ENCODE assay signal across 8 cellular contexts in genomic region chr10:34994565-34995142, GRCh38.
DNase-seq lines count a peak whose midpoint lies in the region; ATAC-seq and TF ChIP-seq lines count a peak whose summit lies in the region.

No MANE protein-coding gene starts in this region.

- peaks cover 23% of the 10 kb centered on the region for H3K4me1 Mint-ChIP-seq in WTC11

- intact Hi-C loops in A673 (cut with micrococcal nuclease; ENCODE audit: unreplicated experiment) = loop anchor here (10.0 kb wide), 3 partner anchors 220 to 1880 kb away; no protein-coding TSS in a partner anchor

- POLR2A ChIA-PET in A673 (lab: Charles Lee; ENCODE audit: low non-redundant PET) = no interaction called here
- POLR2A ChIA-PET in WTC11 (lab: Charles Lee) = interaction anchor here (0.6 kb wide), 1 partner anchor 134 kb away, joined by 3 read pairs; no protein-coding TSS in a partner anchor

- H3K4me3 Mint-ChIP-seq in WTC11 = no peak overlapping the region

- TF ChIP-seq RAD21 in liver (IDR thresholded peaks at IDR 0.05) = peak; percentile 84 to 85

- TF ChIP-seq CTCF in A673 (conservative IDR thresholded peaks at IDR 0.05; ENCODE audit: low read depth, low read length) (peak; percentile 80), WTC11 (IDR thresholded peaks at IDR 0.05) (peak; percentile 54), liver (IDR thresholded peaks at IDR 0.05; ENCODE audit: low read depth, low read length, missing input control) (peak; percentile 53)

- no peaks in the 10 kb centered on the region for H3K4me1 ChIP-seq in A673 (ENCODE audit: insufficient read depth, low read length, poor library complexity, severe bottlenecking)
- peaks cover 0 to 2% (median 0%) of the 10 kb centered on the region in 4 donors for H3K4me1 ChIP-seq in liver (ENCODE audit: control insufficient read depth in 4 of 4, insufficient read depth in 4 of 4, low read length in 3 of 4)

- H3K36me3 ChIP-seq in A673 (ENCODE audit: insufficient read depth, low read length, poor library complexity, severe bottlenecking) (no peaks in the 10 kb centered on the region), liver (ENCODE audit: control insufficient read depth in 4 of 4, insufficient read depth in 3 of 4, low read depth in 1 of 4, low read length in 3 of 4) (no peaks in the 10 kb centered on the region)

- H3K9me3 Mint-ChIP-seq in WTC11 = no peaks in the 10 kb centered on the region

- H3K27ac Mint-ChIP-seq in WTC11 = peak overlapping the region; percentile 16; the same call in 1 of the 2 replicates

- DNase-seq in A673 (ENCODE audit: low spot score) (peak; percentile 77), NCI-H1694 (lab: John Stamatoyannopoulos, UW) (peak; percentile 81), WTC11 (ENCODE audit: low spot score) (peak; percentile 74), caudate nucleus (lab: John Stamatoyannopoulos, UW) (peak in 40 of 61 donors; percentile 1 to 71 (median 17))
- peak; percentile 25 for DNase-seq in stimulated activated CD8-positive, alpha-beta memory T cell treated with anti-CD3 and anti-CD28 coated beads, Interleukin-12 subunit alpha, Interleukin-12 subunit beta, amount 100 ng/mL, for 1 hour (ENCODE audit: low read depth)

- no peaks in the 10 kb centered on the region for H3K36me3 Mint-ChIP-seq in WTC11

- H3K9ac ChIP-seq in liver (ENCODE audit: low read depth in 1 of 2, low read length in 2 of 2) = no peak overlapping the region

- no peaks in the 10 kb centered on the region for H3K27me3 ChIP-seq in A673 (replicated peaks; ENCODE audit: insufficient read depth, low read depth, low read length, poor library complexity)
- H3K27me3 ChIP-seq in liver (ENCODE audit: control insufficient read depth in 4 of 4, insufficient read depth in 4 of 4, low read length in 3 of 4) = no peaks in the 10 kb centered on the region

- H3K4me3 ChIP-seq in A673 (ENCODE audit: low read depth, low read length, poor library complexity, severe bottlenecking) (no peak overlapping the region), liver (ENCODE audit: low read depth in 1 of 3, low read length in 3 of 3) (no peak overlapping the region)

- CTCF ChIA-PET in A673 (lab: Charles Lee) = interaction anchor here (0.5 to 1.4 kb wide), 9 partner anchors 9 to 1886 kb away, joined by 3 to 6 read pairs (median 4); no protein-coding TSS in a partner anchor
- CTCF ChIA-PET in WTC11 (lab: Charles Lee) = interaction anchor here (0.6 to 3.8 kb wide), 53 partner anchors 9 to 356 kb away, joined by 3 to 66 read pairs (median 5); partner anchors contain the start of genes CREM, CUL2 and PARD3

- 21% methylated on average over 7 of the region's 7 CpGs for WGBS in liver

- H3K9me3 ChIP-seq in A673 (ENCODE audit: low read depth, low read length, poor library complexity, severe bottlenecking) (no peaks in the 10 kb centered on the region), liver (ENCODE audit: control insufficient read depth in 4 of 4, low read length in 3 of 4) (no peaks in the 10 kb centered on the region)

- BruUV-seq in A673 (replicated peaks; lab: Mats Ljungman, UMichigan) = no TSS peak

- no peak overlapping the region for H3K27ac ChIP-seq in A673 (ENCODE audit: low read depth, low read length, poor library complexity, severe bottlenecking)
- no peak overlapping the region for H3K27ac ChIP-seq in caudate nucleus (ENCODE audit: low read depth, low read length)
- H3K27ac ChIP-seq in liver (ENCODE audit: low read depth in 1 of 2, low read length in 2 of 2) = no peak overlapping the region

- peaks cover 2% of the 10 kb centered on the region for H3K27me3 Mint-ChIP-seq in WTC11 (ENCODE audit: low read depth)

- peak; percentile 95 for ATAC-seq in GM18502 (IDR thresholded peaks at IDR 0.05; ENCODE audit: poor library complexity, unreplicated experiment)
- ATAC-seq in HG02870 (IDR thresholded peaks at IDR 0.05; ENCODE audit: unreplicated experiment) = peak; percentile 96
- ATAC-seq in WTC11 = peak; percentile 87

TF ChIP-seq in WTC11, 78 proteins besides CTCF, POLR2A, EP300 and RAD21:
- TF ChIP-seq TEAD1 (CRISPR knock-in tag; IDR thresholded peaks at IDR 0.05) = 0 out of 2 replicates have a peak, but pooled peaks have one; percentile 26
- no peak for TF ChIP-seq NR2C2 (CRISPR knock-in tag; IDR thresholded peaks at IDR 0.05)
TF ChIP-seq in WTC11: peak in this region for 1.

TF ChIP-seq in liver, 16 proteins besides CTCF, POLR2A, EP300 and RAD21:
- no peak for TF ChIP-seq HNF4G (IDR thresholded peaks at IDR 0.05)
- TF ChIP-seq HNF4A (conservative IDR thresholded peaks at IDR 0.05) = no peak
- TF ChIP-seq FOXA1 (IDR thresholded peaks at IDR 0.05) = no peak
- TF ChIP-seq, protein P1, sequence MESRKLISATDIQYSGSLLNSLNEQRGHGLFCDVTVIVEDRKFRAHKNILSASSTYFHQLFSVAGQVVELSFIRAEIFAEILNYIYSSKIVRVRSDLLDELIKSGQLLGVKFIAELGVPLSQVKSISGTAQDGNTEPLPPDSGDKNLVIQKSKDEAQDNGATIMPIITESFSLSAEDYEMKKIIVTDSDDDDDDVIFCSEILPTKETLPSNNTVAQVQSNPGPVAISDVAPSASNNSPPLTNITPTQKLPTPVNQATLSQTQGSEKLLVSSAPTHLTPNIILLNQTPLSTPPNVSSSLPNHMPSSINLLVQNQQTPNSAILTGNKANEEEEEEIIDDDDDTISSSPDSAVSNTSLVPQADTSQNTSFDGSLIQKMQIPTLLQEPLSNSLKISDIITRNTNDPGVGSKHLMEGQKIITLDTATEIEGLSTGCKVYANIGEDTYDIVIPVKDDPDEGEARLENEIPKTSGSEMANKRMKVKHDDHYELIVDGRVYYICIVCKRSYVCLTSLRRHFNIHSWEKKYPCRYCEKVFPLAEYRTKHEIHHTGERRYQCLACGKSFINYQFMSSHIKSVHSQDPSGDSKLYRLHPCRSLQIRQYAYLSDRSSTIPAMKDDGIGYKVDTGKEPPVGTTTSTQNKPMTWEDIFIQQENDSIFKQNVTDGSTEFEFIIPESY (IDR thresholded peaks at IDR 0.05) = no peak
- TF ChIP-seq ATF3 (IDR thresholded peaks at IDR 0.05) = peak; percentile 91
- TF ChIP-seq NR2F2 (IDR thresholded peaks at IDR 0.05) = no peak
- no peak for TF ChIP-seq SP1 (IDR thresholded peaks at IDR 0.05)
- no peak for TF ChIP-seq REST (IDR thresholded peaks at IDR 0.05)
- TF ChIP-seq YY1 (IDR thresholded peaks at IDR 0.05) = no peak
- no peak for TF ChIP-seq TAF1 (conservative IDR thresholded peaks at IDR 0.05)
- no peak for TF ChIP-seq RXRA (IDR thresholded peaks at IDR 0.05)
- no peak for TF ChIP-seq MAX (IDR thresholded peaks at IDR 0.05)
- TF ChIP-seq JUND (IDR thresholded peaks at IDR 0.05) = peak; percentile 97 to 98
- no peak for TF ChIP-seq FOXA2 (IDR thresholded peaks at IDR 0.05)
- TF ChIP-seq GABPA (IDR thresholded peaks at IDR 0.05 in 1 of 2, conservative IDR thresholded peaks at IDR 0.05 in 1 of 2) = no peak
- peak in 1 of 2 donors; percentile 19 for TF ChIP-seq EGR1 (IDR thresholded peaks at IDR 0.05; ENCODE audit: low read depth in 2 of 2)

Comparison
In these comparisons a context has a peak if more than half of its experiments do, and no peak if none do; other contexts are left out.
1. DNase-seq: peak in every context shown above with its lines; median percentile 81 in NCI-H1694; 77 in A673; 74 in WTC11; 25 in stimulated activated CD8-positive, alpha-beta memory T cell treated with anti-CD3 and anti-CD28 coated beads, Interleukin-12 subunit alpha, Interleukin-12 subunit beta, amount 100 ng/mL, for 1 hour; 17 in caudate nucleus.